ENCODE assay signal across 8 cellular contexts in genomic region chr11:34438529-34439507, GRCh38. TPM values are rescaled to one million over a fixed set of nuclear protein-coding genes. Genes with fewer than 3 reads are reported as not detected.
A peak's percentile ranks its signal among the peaks of the same experiment; 100 is the strongest.
DNase-seq lines count a peak whose midpoint lies in the region; ATAC-seq, FAIRE-seq and TF ChIP-seq lines count a peak whose summit lies in the region.

Gene CAT (plus strand): TSS chr11:34438934. CDS start chr11:34439014, 80 bp downstream.

- FAIRE-seq in pancreas (lab: Jason Lieb, UNC), result no peak

- intact Hi-C loops in activated naive CD4-positive, alpha-beta T cell treated with anti-CD3 and anti-CD28 coated beads for 36 hours (cut with micrococcal nuclease), result loop anchor here (1.0 to 5.0 kb wide), 14 partner anchors 8 to 702 kb away; partner anchors contain the start of genes ABTB2, APIP, CD59 and NAT10
- intact Hi-C loops in pancreas (cut with DNase I), result no loop called here
- intact Hi-C loops in tibial artery (cut with DNase I; ENCODE audit: low total_unique reads), result no loop called here

- peak within 1 kb of the TSS; percentile 85 for H3K9ac ChIP-seq in SK-N-MC (ENCODE audit: insufficient read length)

- H3K27me3 Mint-ChIP-seq in HFFc6 (ENCODE audit: insufficient read depth), result no peaks in the 10 kb centered on the region
- no peaks in the 10 kb centered on the region for H3K27me3 Mint-ChIP-seq in activated naive CD4-positive, alpha-beta T cell treated with anti-CD3 and anti-CD28 coated beads for 36 hours (ENCODE audit: low read depth)

- ATAC-seq in gastroesophageal sphincter (peak; percentile 99), pancreas (peak; percentile 97 to 99 (median 97))

- peak within 1 kb of the TSS; percentile 82 for H3K27ac Mint-ChIP-seq in HFFc6
- peak within 1 kb of the TSS; percentile 85 for H3K27ac Mint-ChIP-seq in activated naive CD4-positive, alpha-beta T cell treated with anti-CD3 and anti-CD28 coated beads for 36 hours

- peak within 1 kb of the TSS; percentile 93 for H3K4me3 ChIP-seq in SK-N-MC
- H3K4me3 ChIP-seq in gastroesophageal sphincter, result peak within 1 kb of the TSS; percentile 84 to 91
- H3K4me3 ChIP-seq in pancreas, result peak within 1 kb of the TSS; percentile 61 to 77 (median 70)
- H3K4me3 ChIP-seq in tibial artery, result peak within 1 kb of the TSS; percentile 68 to 99

- H3K36me3 ChIP-seq in SK-N-MC (ENCODE audit: insufficient read depth, low read length) (peaks cover 13% of the 10 kb centered on the region), gastroesophageal sphincter (no peaks in the 10 kb centered on the region), pancreas (no peaks in the 10 kb centered on the region), tibial artery (no peaks in the 10 kb centered on the region)

- H3K27ac ChIP-seq in SK-N-MC, result peak within 1 kb of the TSS; percentile 25; the same call in 1 of the 2 replicates
- peak within 1 kb of the TSS; percentile 69 to 93 (median 90) for H3K27ac ChIP-seq in gastroesophageal sphincter
- peak within 1 kb of the TSS; percentile 95 to 99 (median 97) for H3K27ac ChIP-seq in pancreas
- peak within 1 kb of the TSS; percentile 78 to 83 for H3K27ac ChIP-seq in tibial artery

- H3K9me3 ChIP-seq in SK-N-MC (ENCODE audit: low read depth, low read length), result no peaks in the 10 kb centered on the region
- no peaks in the 10 kb centered on the region for H3K9me3 ChIP-seq in gastroesophageal sphincter
- no peaks in the 10 kb centered on the region for H3K9me3 ChIP-seq in pancreas
- no peaks in the 10 kb centered on the region for H3K9me3 ChIP-seq in tibial artery

- no peak for TF ChIP-seq EP300 in gastroesophageal sphincter (IDR thresholded peaks at IDR 0.05)

- peaks cover 6% of the 10 kb centered on the region; the same call in 1 of the 2 replicates for H3K36me3 Mint-ChIP-seq in HFFc6 (ENCODE audit: low read depth)
- H3K36me3 Mint-ChIP-seq in activated naive CD4-positive, alpha-beta T cell treated with anti-CD3 and anti-CD28 coated beads for 36 hours (ENCODE audit: low read depth), result no peaks in the 10 kb centered on the region

- CTCF ChIA-PET in activated naive CD4-positive, alpha-beta T cell treated with anti-CD3 and anti-CD28 coated beads for 36 hours (lab: Charles Lee), result interaction anchor here (0.9 to 2.0 kb wide), 2 partner anchors 29 to 36 kb away, joined by 4 to 12 read pairs; no protein-coding TSS in a partner anchor

- H3K4me1 ChIP-seq in gastroesophageal sphincter, result peaks cover 4 to 54% (median 11%) of the 10 kb centered on the region in 3 donors
- H3K4me1 ChIP-seq in pancreas, result peaks cover 6 to 16% (median 16%) of the 10 kb centered on the region in 3 donors
- peaks cover 0 to 18% (median 10%) of the 10 kb centered on the region in 4 donors for H3K4me1 ChIP-seq in tibial artery

- H3K27me3 ChIP-seq in gastroesophageal sphincter, result no peaks in the 10 kb centered on the region
- no peaks in the 10 kb centered on the region for H3K27me3 ChIP-seq in pancreas
- H3K27me3 ChIP-seq in tibial artery, result no peaks in the 10 kb centered on the region

- TF ChIP-seq CTCF in HFFc6 (IDR thresholded peaks at IDR 0.05) (no peak), gastroesophageal sphincter (IDR thresholded peaks at IDR 0.05) (no peak), pancreas (IDR thresholded peaks at IDR 0.05) (no peak), tibial artery (IDR thresholded peaks at IDR 0.05) (no peak)

- no peaks in the 10 kb centered on the region for H3K9me3 Mint-ChIP-seq in HFFc6
- H3K9me3 Mint-ChIP-seq in activated naive CD4-positive, alpha-beta T cell treated with anti-CD3 and anti-CD28 coated beads for 36 hours, result no peaks in the 10 kb centered on the region

- peaks cover 26% of the 10 kb centered on the region for H3K4me1 Mint-ChIP-seq in HFFc6 (ENCODE audit: low read depth)
- H3K4me1 Mint-ChIP-seq in activated naive CD4-positive, alpha-beta T cell treated with anti-CD3 and anti-CD28 coated beads for 36 hours (ENCODE audit: low read depth), result peaks cover 29% of the 10 kb centered on the region

- WGBS in gastroesophageal sphincter (ENCODE audit: low coverage in 1 of 2), 2 donors, result 0 to 5% methylated on average over 6 to 19 of the region's 62 CpGs
- WGBS in pancreas, 2 donors, result 0% methylated on average over 62 of the region's 62 CpGs

- peak within 1 kb of the TSS; percentile 95 for H3K4me3 Mint-ChIP-seq in HFFc6
- peak within 1 kb of the TSS; percentile 89 for H3K4me3 Mint-ChIP-seq in activated naive CD4-positive, alpha-beta T cell treated with anti-CD3 and anti-CD28 coated beads for 36 hours

- peak; percentile 90 for DNase-seq in GM04503 (ENCODE audit: low read depth)
- peak; percentile 95 for DNase-seq in HFFc6
- peak; percentile 98 for DNase-seq in NAMALWA (ENCODE audit: low spot score)
- peak; percentile 76 for DNase-seq in SK-N-MC (ENCODE audit: low read depth, low spot score)
- DNase-seq in activated naive CD4-positive, alpha-beta T cell treated with anti-CD3 and anti-CD28 coated beads for 36 hours, result peak; percentile 99
- peak; percentile 95 to 99 (median 98) for DNase-seq in pancreas
- DNase-seq in tibial artery, result peak; percentile 98 to 99

- peak; percentile 56 to 62 for TF ChIP-seq POLR2A in gastroesophageal sphincter (IDR thresholded peaks at IDR 0.05)

RNA-seq across cellular contexts. Expression of gene CAT, which starts in this region (rescaled TPM):
- total RNA-seq in HFFc6 (2021; fragmentation: NEBNext Ultra II Directional; extraction: Animal tissue kit (Norgen Biotek cat#: 25700)), result 10 to 100 TPM; 36.7 to 47.4 (median 42.9) TPM
- total RNA-seq in activated naive CD4-positive, alpha-beta T cell treated with anti-CD3 and anti-CD28 coated beads for 36 hours, result 10 to 100 TPM; 28.3 to 29.1 TPM
- total RNA-seq in gastroesophageal sphincter (100 to 1,000 TPM in 3 of 4 donors, 10 to 100 TPM in 1; 81.0 to 213 (median 125) TPM), pancreas (10 to 100 TPM; 26.6 to 49.5 (median 46.2) TPM)
- polyA plus RNA-seq in pancreas, result 10 to 100 TPM; 33.3 to 53.5 TPM

Comparison
In these comparisons a context has a peak if more than half of its experiments do, and no peak if none do; other contexts are left out.
1. Peak in every context shown above with its lines: DNase-seq, ATAC-seq, H3K4me3 ChIP-seq and H3K27ac ChIP-seq.
2. H3K27ac ChIP-seq: peak in every context shown above with its lines; median percentile 97 in pancreas; 90 in gastroesophageal sphincter; 80 in tibial artery; 25 in SK-N-MC.